ENCODE assay signal across 12 cellular contexts in genomic region chr3:4739289-4740236, GRCh38.
A peak's percentile ranks its signal among the peaks of the same experiment; 100 is the strongest.
DNase-seq lines count a peak whose midpoint lies in the region; ATAC-seq and TF ChIP-seq lines count a peak whose summit lies in the region.
"Had no signal": no experiment of that assay in that cellular context is flagged by ENCODE, and none has a peak within 500 bp of the region (broad histone marks: within the 10 kb centered on the region; RNA-seq: fewer than 3 reads in every experiment).

No MANE protein-coding gene starts in this region.

- H2AFZ ChIP-seq in neural progenitor cell (replicated peaks): no peak overlapping the region

- H3K4me3 ChIP-seq in stomach: no peak overlapping the region
- H3K4me3 ChIP-seq in neural progenitor cell: no peak overlapping the region

- POLR2A ChIA-PET in activated B cell treated with CpG ODN at 0.5 μM for 24 hours (lab: Charles Lee): no interaction called here

- DNase-seq in activated CD4-positive, alpha-beta T cell treated with anti-CD3 and anti-CD28 coated beads, Interleukin-2, amount 10 ng/mL, durations not matched to agents 24 days and 14 days: peak; percentile 87
- no peak for DNase-seq in activated CD4-positive, alpha-beta T cell treated with anti-CD3 and anti-CD28 coated beads for 1 hour
- DNase-seq in activated B cell treated with CpG ODN at 0.5 μM for 24 hours (no peak), foreskin keratinocyte (no peak), stomach (no peak), DMS53 treated with DMSO at 0.1 percent for 48 hours (lab: John Stamatoyannopoulos, UW; ENCODE audit: unreplicated experiment) (no peak), RPMI8226 (no peak), neural progenitor cell (ENCODE audit: low spot score) (no peak)
- DNase-seq: NCI-H1105 treated with DMSO at 0.1 percent for 48 hours; stimulated activated CD4-positive, alpha-beta T cell treated with anti-CD3 and anti-CD28 coated beads, Interleukin-12 subunit alpha, Interleukin-12 subunit beta, amount 100 ng/mL, for 4 hours; substantia nigra had no signal

- H3K27ac Mint-ChIP-seq in activated CD4-positive, alpha-beta T cell treated with anti-CD3 and anti-CD28 coated beads, Interleukin-2, amount 10 ng/mL, durations not matched to agents 24 days and 14 days: peak overlapping the region; percentile 89
- peak overlapping the region; percentile 63 for H3K27ac Mint-ChIP-seq in activated B cell treated with CpG ODN at 0.5 μM for 24 hours
- no peak overlapping the region for H3K27ac Mint-ChIP-seq in neural progenitor cell

- no peak overlapping the region for H3K9ac ChIP-seq in neural progenitor cell

- ATAC-seq in activated B cell treated with CpG ODN at 0.5 μM for 24 hours (ENCODE audit: low read depth) (no peak), foreskin keratinocyte (no peak)

- H3K4me3 Mint-ChIP-seq in activated CD4-positive, alpha-beta T cell treated with anti-CD3 and anti-CD28 coated beads, Interleukin-2, amount 10 ng/mL, durations not matched to agents 24 days and 14 days: peak overlapping the region; percentile 47
- no peak overlapping the region for H3K4me3 Mint-ChIP-seq in activated B cell treated with CpG ODN at 0.5 μM for 24 hours
- no peak overlapping the region for H3K4me3 Mint-ChIP-seq in neural progenitor cell

- peaks cover 0 to 23% (median 13%) of the 10 kb centered on the region in 4 donors for H3K36me3 ChIP-seq in stomach
- no peaks in the 10 kb centered on the region for H3K36me3 ChIP-seq in neural progenitor cell

- no peak for TF ChIP-seq POLR2A in stomach (IDR thresholded peaks at IDR 0.05)

- H3K9me3 Mint-ChIP-seq in activated CD4-positive, alpha-beta T cell treated with anti-CD3 and anti-CD28 coated beads, Interleukin-2, amount 10 ng/mL, durations not matched to agents 24 days and 14 days: peaks cover 13% of the 10 kb centered on the region
- no peaks in the 10 kb centered on the region for H3K9me3 Mint-ChIP-seq in activated B cell treated with CpG ODN at 0.5 μM for 24 hours
- peaks cover 3% of the 10 kb centered on the region for H3K9me3 Mint-ChIP-seq in neural progenitor cell

- H3K79me2 ChIP-seq in neural progenitor cell (ENCODE audit: low read depth): no peaks in the 10 kb centered on the region

- CTCF ChIA-PET in activated B cell treated with CpG ODN at 0.5 μM for 24 hours (lab: Charles Lee): interaction anchor here (0.5 to 1.3 kb wide), 3 partner anchors 28 to 318 kb away, joined by 3 to 4 read pairs (median 4); no protein-coding TSS in a partner anchor

- H3K4me2 ChIP-seq in neural progenitor cell: no peak overlapping the region

- H3K27ac ChIP-seq in foreskin keratinocyte (peak overlapping the region; percentile 94), stomach (peak overlapping the region in 4 of 5 donors; percentile 87 to 93 (median 90)), neural progenitor cell (no peak overlapping the region)
- H3K27ac ChIP-seq: VCaP had no signal

- TF ChIP-seq EP300 in stomach (IDR thresholded peaks at IDR 0.05): no peak

- peaks cover 73% of the 10 kb centered on the region for H3K36me3 Mint-ChIP-seq in activated CD4-positive, alpha-beta T cell treated with anti-CD3 and anti-CD28 coated beads, Interleukin-2, amount 10 ng/mL, durations not matched to agents 24 days and 14 days (ENCODE audit: low read depth)
- H3K36me3 Mint-ChIP-seq in activated B cell treated with CpG ODN at 0.5 μM for 24 hours (ENCODE audit: low read depth): peaks cover 90% of the 10 kb centered on the region
- H3K36me3 Mint-ChIP-seq in neural progenitor cell: peaks cover 4% of the 10 kb centered on the region

- TF ChIP-seq CTCF in activated B cell treated with CpG ODN at 0.5 μM for 24 hours (IDR thresholded peaks at IDR 0.05) (no peak), foreskin keratinocyte (conservative IDR thresholded peaks at IDR 0.05) (no peak), stomach (IDR thresholded peaks at IDR 0.05) (no peak), neural progenitor cell (IDR thresholded peaks at IDR 0.05) (no peak)

- intact Hi-C loops in activated CD4-positive, alpha-beta T cell treated with anti-CD3 and anti-CD28 coated beads, Interleukin-2, amount 10 ng/mL, durations not matched to agents 24 days and 14 days (cut with micrococcal nuclease): loop anchor here (2.0 to 5.0 kb wide), 3 partner anchors 17 to 168 kb away; no protein-coding TSS in a partner anchor
- intact Hi-C loops in activated B cell treated with CpG ODN at 0.5 μM for 24 hours (cut with micrococcal nuclease): no loop called here
- intact Hi-C loops in stomach (cut with DNase I; ENCODE audit: low total_unique reads): no loop called here

- H3K27me3 ChIP-seq in foreskin keratinocyte (no peaks in the 10 kb centered on the region), stomach (no peaks in the 10 kb centered on the region), neural progenitor cell (no peaks in the 10 kb centered on the region)

- H3K9me3 ChIP-seq in stomach (no peaks in the 10 kb centered on the region), neural progenitor cell (ENCODE audit: low read depth) (no peaks in the 10 kb centered on the region)

- no peaks in the 10 kb centered on the region for H3K27me3 Mint-ChIP-seq in activated CD4-positive, alpha-beta T cell treated with anti-CD3 and anti-CD28 coated beads, Interleukin-2, amount 10 ng/mL, durations not matched to agents 24 days and 14 days
- no peaks in the 10 kb centered on the region for H3K27me3 Mint-ChIP-seq in activated B cell treated with CpG ODN at 0.5 μM for 24 hours
- no peaks in the 10 kb centered on the region for H3K27me3 Mint-ChIP-seq in neural progenitor cell (ENCODE audit: insufficient read depth, low read depth)

- H4K20me1 ChIP-seq in neural progenitor cell (ENCODE audit: low read depth): no peaks in the 10 kb centered on the region

- 84 to 96% (median 95%) methylated on average over 9 of the region's 9 CpGs for WGBS in stomach, 5 donors

- peaks cover 71% of the 10 kb centered on the region for H3K4me1 Mint-ChIP-seq in activated CD4-positive, alpha-beta T cell treated with anti-CD3 and anti-CD28 coated beads, Interleukin-2, amount 10 ng/mL, durations not matched to agents 24 days and 14 days
- H3K4me1 Mint-ChIP-seq in activated B cell treated with CpG ODN at 0.5 μM for 24 hours: peaks cover 14% of the 10 kb centered on the region
- peaks cover 3% of the 10 kb centered on the region for H3K4me1 Mint-ChIP-seq in neural progenitor cell

- H3F3A ChIP-seq in neural progenitor cell (ENCODE audit: low read depth): no peaks in the 10 kb centered on the region

- H3K4me1 ChIP-seq in foreskin keratinocyte (peaks cover 29% of the 10 kb centered on the region), stomach (peaks cover 19 to 69% (median 29%) of the 10 kb centered on the region in 4 donors), neural progenitor cell (no peaks in the 10 kb centered on the region)
